In the genomic region with DNA sequence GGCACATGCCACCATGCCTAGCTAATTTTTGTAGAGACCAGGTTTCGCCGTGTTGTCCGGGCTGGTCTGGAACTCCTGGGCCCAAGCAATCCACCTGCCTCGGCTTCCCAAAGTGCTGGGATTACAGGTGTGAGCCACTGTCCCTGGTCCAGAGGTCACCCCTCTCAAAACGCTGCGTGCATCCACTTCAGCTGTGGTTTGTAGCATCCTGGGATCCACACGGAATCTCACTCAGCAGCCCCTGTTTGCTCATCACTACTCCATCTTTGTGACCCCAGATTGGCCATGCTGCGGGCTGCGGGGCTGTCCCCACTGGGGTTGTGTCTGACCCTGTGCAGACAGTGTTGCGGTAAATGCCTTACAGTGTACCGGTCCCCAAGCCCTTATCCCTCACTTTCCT, we compare ENCODE assay signal across 11 cellular contexts. TPM values are rescaled to one million over a fixed set of nuclear protein-coding genes. Genes with fewer than 3 reads are reported as not detected.
A peak's percentile ranks its signal among the peaks of the same experiment; 100 is the strongest.
DNase-seq lines count a peak whose midpoint lies in the region; ATAC-seq and TF ChIP-seq lines count a peak whose summit lies in the region.
"Had no signal": no experiment of that assay in that cellular context is flagged by ENCODE, and none has a peak within 500 bp of the region (broad histone marks: within the 10 kb centered on the region; RNA-seq: fewer than 3 reads in every experiment).

No MANE protein-coding gene starts in this region.

- POLR2A ChIA-PET in CD4-positive, alpha-beta T cell (lab: Charles Lee): interaction anchor here (0.9 kb wide), 1 partner anchor 11 kb away, joined by 3 read pairs; no protein-coding TSS in a partner anchor

- no peak for TF ChIP-seq CTCF in CD4-positive, alpha-beta T cell (IDR thresholded peaks at IDR 0.05)
- TF ChIP-seq CTCF in HFFc6 (IDR thresholded peaks at IDR 0.05): no peak
- no peak for TF ChIP-seq CTCF in osteocyte (IDR thresholded peaks at IDR 0.05)

- H3K9me3 Mint-ChIP-seq in CD4-positive, alpha-beta T cell: no peaks in the 10 kb centered on the region
- no peaks in the 10 kb centered on the region for H3K9me3 Mint-ChIP-seq in HFFc6
- no peaks in the 10 kb centered on the region for H3K9me3 Mint-ChIP-seq in osteocyte (ENCODE audit: unreplicated experiment)

- H3K27me3 Mint-ChIP-seq in CD4-positive, alpha-beta T cell: no peaks in the 10 kb centered on the region
- peaks cover 2% of the 10 kb centered on the region; the same call in 1 of the 2 replicates for H3K27me3 Mint-ChIP-seq in HFFc6 (ENCODE audit: insufficient read depth)
- no peaks in the 10 kb centered on the region for H3K27me3 Mint-ChIP-seq in osteocyte (ENCODE audit: unreplicated experiment)

- intact Hi-C loops in CD4-positive, alpha-beta T cell (cut with DNase I, micrococcal nuclease): loop anchor here (5.0 kb wide), 2 partner anchors 76 to 96 kb away; no protein-coding TSS in a partner anchor

- ATAC-seq in CD4-positive, alpha-beta T cell (ENCODE audit: poor library complexity): no peak
- ATAC-seq in GM19351 (IDR thresholded peaks at IDR 0.05; ENCODE audit: unreplicated experiment): no peak
- ATAC-seq: psoas muscle had no signal

- peak overlapping the region; percentile 36 for H3K27ac ChIP-seq in CD4-positive, alpha-beta T cell (ENCODE audit: low read depth, low read length)
- peak overlapping the region; percentile 67 for H3K27ac ChIP-seq in caudate nucleus (ENCODE audit: low read depth, low read length)
- H3K27ac ChIP-seq: SJSA1, WERI-Rb-1 had no signal

- H3K27ac Mint-ChIP-seq in CD4-positive, alpha-beta T cell: peak overlapping the region; percentile 85
- H3K27ac Mint-ChIP-seq in HFFc6 (peak overlapping the region; percentile 83), osteocyte (ENCODE audit: unreplicated experiment) (no peak overlapping the region)

- no peaks in the 10 kb centered on the region for H3K9me3 ChIP-seq in CD4-positive, alpha-beta T cell (ENCODE audit: control insufficient read depth, low read length)
- H3K9me3 ChIP-seq: psoas muscle, SJSA1 had no signal

- H3K4me1 Mint-ChIP-seq in CD4-positive, alpha-beta T cell (ENCODE audit: low read depth): peaks cover 73% of the 10 kb centered on the region
- H3K4me1 Mint-ChIP-seq in HFFc6 (ENCODE audit: low read depth) (peaks cover 43% of the 10 kb centered on the region), osteocyte (ENCODE audit: unreplicated experiment) (peaks cover 57% of the 10 kb centered on the region)

- no peaks in the 10 kb centered on the region for H3K27me3 ChIP-seq in CD4-positive, alpha-beta T cell (ENCODE audit: control insufficient read depth, insufficient read depth, low read length)
- H3K27me3 ChIP-seq: SJSA1 had no signal

- H3K36me3 Mint-ChIP-seq in CD4-positive, alpha-beta T cell (ENCODE audit: low read depth): no peaks in the 10 kb centered on the region
- H3K36me3 Mint-ChIP-seq in HFFc6 (ENCODE audit: low read depth) (peaks cover 3% of the 10 kb centered on the region; the same call in 1 of the 2 replicates), osteocyte (ENCODE audit: unreplicated experiment) (peaks cover 3% of the 10 kb centered on the region)

- CTCF ChIA-PET in CD4-positive, alpha-beta T cell (lab: Charles Lee): no interaction called here

- peak overlapping the region; percentile 81 for H3K4me3 Mint-ChIP-seq in CD4-positive, alpha-beta T cell
- H3K4me3 Mint-ChIP-seq in HFFc6 (peak overlapping the region; percentile 99), osteocyte (ENCODE audit: unreplicated experiment) (peak overlapping the region; percentile 83)

- no peak for DNase-seq in CD4-positive, alpha-beta T cell
- no peak for DNase-seq in HFFc6
- DNase-seq in caudate nucleus (lab: John Stamatoyannopoulos, UW): no peak
- no peak for DNase-seq in osteocyte (ENCODE audit: extremely low spot score, unreplicated experiment)
- no peak for DNase-seq in NCI-H1694 (lab: John Stamatoyannopoulos, UW)
- DNase-seq in AML-193 (lab: John Stamatoyannopoulos, UW): no peak
- DNase-seq: NCI-H1436 treated with DMSO at 0.1 percent for 48 hours had no signal

RNA-seq across cellular contexts. Expression of gene INPP5A, which starts 3.5 kb away (rescaled TPM):
- total RNA-seq in CD4-positive, alpha-beta T cell: 10 to 100 TPM; 22.0 to 24.8 TPM
- 10 to 100 TPM; 58.9 to 64.6 (median 63.8) TPM for total RNA-seq in HFFc6 (2021; fragmentation: NEBNext Ultra II Directional; extraction: Animal tissue kit (Norgen Biotek cat#: 25700))
- 35.0 and 36.4 TPM in 2 replicates for total RNA-seq in osteocyte
